ENCODE assay signal across 7 cellular contexts in genomic region chr10:115207276-115207675, GRCh38.
A peak's percentile ranks its signal among the peaks of the same experiment; 100 is the strongest.
DNase-seq lines count a peak whose midpoint lies in the region; ATAC-seq and TF ChIP-seq lines count a peak whose summit lies in the region.
"Not testable (repeated sequence)": the region's sequence is repeated elsewhere in the genome, so short reads cannot be mapped to it uniquely, and the experiment has no call there.

No MANE protein-coding gene starts in this region.

- H3K4me1 Mint-ChIP-seq in CD8-positive, alpha-beta memory T cell: peaks cover 6 to 16% (median 14%) of the 10 kb centered on the region in 3 donors
- H3K4me1 Mint-ChIP-seq in activated CD4-positive, alpha-beta memory T cell treated with anti-CD3 and anti-CD28 coated beads, Interleukin-2, amount 10 ng/mL, durations not matched to agents 7 days and 5 days; activated naive CD8-positive, alpha-beta T cell (ENCODE audit: low read depth): not testable (repeated sequence)
- peaks cover 13% of the 10 kb centered on the region for H3K4me1 Mint-ChIP-seq in chondrocyte (ENCODE audit: low read depth)
- H3K4me1 Mint-ChIP-seq in naive thymus-derived CD8-positive, alpha-beta T cell: peaks cover 2 to 18% (median 9%) of the 10 kb centered on the region in 4 donors

- not testable (repeated sequence) for H3K36me3 ChIP-seq in CD8-positive, alpha-beta memory T cell (ENCODE audit: insufficient read depth, low read length); SJCRH30

- peak overlapping the region in 6 of 7 donors; percentile 55 to 73 (median 65) for H3K4me3 Mint-ChIP-seq in CD8-positive, alpha-beta memory T cell
- H3K4me3 Mint-ChIP-seq in activated CD4-positive, alpha-beta memory T cell treated with anti-CD3 and anti-CD28 coated beads, Interleukin-2, amount 10 ng/mL, durations not matched to agents 7 days and 5 days: peak overlapping the region; percentile 70
- H3K4me3 Mint-ChIP-seq in activated naive CD8-positive, alpha-beta T cell: peak overlapping the region; percentile 49
- not testable (repeated sequence) for H3K4me3 Mint-ChIP-seq in chondrocyte (ENCODE audit: unreplicated experiment)
- peak overlapping the region in 9 of 10 donors; percentile 26 to 77 (median 43) for H3K4me3 Mint-ChIP-seq in naive thymus-derived CD8-positive, alpha-beta T cell

- DNase-seq in CD8-positive, alpha-beta memory T cell; activated CD4-positive, alpha-beta memory T cell treated with anti-CD3 and anti-CD28 coated beads, Interleukin-2, amount 10 ng/mL, durations not matched to agents 7 days and 5 days; chondrocyte (ENCODE audit: low spot score); naive thymus-derived CD8-positive, alpha-beta T cell: not testable (repeated sequence)
- DNase-seq in HT1080 (ENCODE audit: low read depth) (peak; percentile 11), SJCRH30 (peak; percentile 10 to 28)

- not testable (repeated sequence) for H3K4me3 ChIP-seq in CD8-positive, alpha-beta memory T cell (ENCODE audit: low read length)
- peak overlapping the region; percentile 38 for H3K4me3 ChIP-seq in SJCRH30

- not testable (repeated sequence) for H3K27me3 ChIP-seq in CD8-positive, alpha-beta memory T cell (ENCODE audit: insufficient read depth, low read length, poor library complexity, severe bottlenecking); SJCRH30

- not testable (repeated sequence) for TF ChIP-seq CTCF in chondrocyte (IDR thresholded peaks at IDR 0.05)

- not testable (repeated sequence) for H3K4me1 ChIP-seq in CD8-positive, alpha-beta memory T cell (ENCODE audit: insufficient read depth, low read length); SJCRH30

- peak overlapping the region in 3 of 8 donors; percentile 2 to 63 (median 16) for H3K27ac Mint-ChIP-seq in CD8-positive, alpha-beta memory T cell
- not testable (repeated sequence) for H3K27ac Mint-ChIP-seq in activated CD4-positive, alpha-beta memory T cell treated with anti-CD3 and anti-CD28 coated beads, Interleukin-2, amount 10 ng/mL, durations not matched to agents 7 days and 5 days; activated naive CD8-positive, alpha-beta T cell; naive thymus-derived CD8-positive, alpha-beta T cell
- peak overlapping the region; percentile 14 for H3K27ac Mint-ChIP-seq in chondrocyte (ENCODE audit: unreplicated experiment)

- not testable (repeated sequence) for ATAC-seq in naive thymus-derived CD8-positive, alpha-beta T cell

- not testable (repeated sequence) for H3K36me3 Mint-ChIP-seq in CD8-positive, alpha-beta memory T cell; activated CD4-positive, alpha-beta memory T cell treated with anti-CD3 and anti-CD28 coated beads, Interleukin-2, amount 10 ng/mL, durations not matched to agents 7 days and 5 days (ENCODE audit: low read depth); activated naive CD8-positive, alpha-beta T cell; chondrocyte (ENCODE audit: low read depth); naive thymus-derived CD8-positive, alpha-beta T cell

- not testable (repeated sequence) for H3K9me3 ChIP-seq in CD8-positive, alpha-beta memory T cell (ENCODE audit: low read length); SJCRH30 (replicated peaks)

- H3K27ac ChIP-seq in CD8-positive, alpha-beta memory T cell (ENCODE audit: low read depth, low read length): not testable (repeated sequence)
- peak overlapping the region; percentile 61 for H3K27ac ChIP-seq in SJCRH30

- H3K9me3 Mint-ChIP-seq in CD8-positive, alpha-beta memory T cell; activated CD4-positive, alpha-beta memory T cell treated with anti-CD3 and anti-CD28 coated beads, Interleukin-2, amount 10 ng/mL, durations not matched to agents 7 days and 5 days; activated naive CD8-positive, alpha-beta T cell (ENCODE audit: low read depth); chondrocyte (ENCODE audit: low read depth); naive thymus-derived CD8-positive, alpha-beta T cell: not testable (repeated sequence)

- POLR2A ChIA-PET in CD8-positive, alpha-beta memory T cell (lab: Charles Lee); activated CD4-positive, alpha-beta memory T cell treated with anti-CD3 and anti-CD28 coated beads, Interleukin-2, amount 10 ng/mL, durations not matched to agents 7 days and 5 days (lab: Charles Lee); naive thymus-derived CD8-positive, alpha-beta T cell (lab: Charles Lee): not testable (repeated sequence)

- CTCF ChIA-PET in CD8-positive, alpha-beta memory T cell (lab: Charles Lee); activated CD4-positive, alpha-beta memory T cell treated with anti-CD3 and anti-CD28 coated beads, Interleukin-2, amount 10 ng/mL, durations not matched to agents 7 days and 5 days (lab: Charles Lee): not testable (repeated sequence)

- not testable (repeated sequence) for H3K27me3 Mint-ChIP-seq in CD8-positive, alpha-beta memory T cell; activated CD4-positive, alpha-beta memory T cell treated with anti-CD3 and anti-CD28 coated beads, Interleukin-2, amount 10 ng/mL, durations not matched to agents 7 days and 5 days; activated naive CD8-positive, alpha-beta T cell; chondrocyte (ENCODE audit: low read depth); naive thymus-derived CD8-positive, alpha-beta T cell
